In genomic region chr12:130992979-130993538, GRCh38 we compare ENCODE assay signal across 20 cellular contexts. TPM values are rescaled to one million over a fixed set of nuclear protein-coding genes. Genes with fewer than 3 reads are reported as not detected.
"Had no signal": no experiment of that assay in that cellular context is flagged by ENCODE, and none has a peak within 500 bp of the region (broad histone marks: within the 10 kb centered on the region; RNA-seq: fewer than 3 reads in every experiment).

No MANE protein-coding gene starts in this region.

- H3K4me3 ChIP-seq: body of pancreas, prostate gland, thoracic aorta had no signal

- H3K36me3 Mint-ChIP-seq: activated CD8-positive, alpha-beta memory T cell treated with anti-CD3 and anti-CD28 coated beads, Interleukin-2, amount 10 ng/mL, durations not matched to agents 7 days and 5 days; activated naive CD8-positive, alpha-beta T cell treated with anti-CD3 and anti-CD28 coated beads, Interleukin-2, amount 10 ng/mL, durations not matched to agents 7 days and 5 days had no signal

- ATAC-seq: activated CD8-positive, alpha-beta memory T cell treated with anti-CD3 and anti-CD28 coated beads, Interleukin-2, amount 10 ng/mL, durations not matched to agents 7 days and 5 days; body of pancreas; left colon had no signal

- H3K27ac ChIP-seq: body of pancreas, epithelial cell of prostate, prostate gland, thoracic aorta had no signal

- H3K4me1 ChIP-seq: body of pancreas, prostate gland had no signal

- H3K27ac Mint-ChIP-seq: activated CD4-positive, alpha-beta memory T cell treated with anti-CD3 and anti-CD28 coated beads, Interleukin-2, amount 10 ng/mL, durations not matched to agents 7 days and 5 days; activated CD8-positive, alpha-beta memory T cell treated with anti-CD3 and anti-CD28 coated beads, Interleukin-2, amount 10 ng/mL, durations not matched to agents 7 days and 5 days; activated naive CD8-positive, alpha-beta T cell treated with anti-CD3 and anti-CD28 coated beads, Interleukin-2, amount 10 ng/mL, durations not matched to agents 7 days and 5 days; endodermal cell had no signal

- H3K36me3 ChIP-seq: prostate gland, thoracic aorta had no signal

- DNase-seq: activated CD4-positive, alpha-beta memory T cell treated with anti-CD3 and anti-CD28 coated beads, Interleukin-2, amount 10 ng/mL, durations not matched to agents 7 days and 5 days; activated CD4-positive, alpha-beta T cell treated with anti-CD3 and anti-CD28 coated beads for 48 hours; activated CD4-positive, CD25-positive, alpha-beta regulatory T cell; activated CD8-positive, alpha-beta memory T cell treated with anti-CD3 and anti-CD28 coated beads, Interleukin-2, amount 10 ng/mL, durations not matched to agents 7 days and 5 days; activated naive CD4-positive, alpha-beta T cell treated with Interleukin-2 at 50 U/mL for 16 hours; activated naive CD8-positive, alpha-beta T cell treated with anti-CD3 and anti-CD28 coated beads, Interleukin-2, amount 10 ng/mL, durations not matched to agents 7 days and 5 days; endodermal cell; foreskin fibroblast; hypothalamus; islet precursor cell; stimulated activated CD4-positive, alpha-beta T cell treated with anti-CD3 and anti-CD28 coated beads, Interleukin-15, amount 100 ng/mL, for 24 hours; stimulated activated CD4-positive, alpha-beta T cell treated with anti-CD3 and anti-CD28 coated beads, Interleukin-2, amount 100 ng/mL, for 48 hours; T-helper 1 cell; T-helper 9 cell had no signal

- H3K4me1 Mint-ChIP-seq: activated CD4-positive, alpha-beta memory T cell treated with anti-CD3 and anti-CD28 coated beads, Interleukin-2, amount 10 ng/mL, durations not matched to agents 7 days and 5 days; activated CD8-positive, alpha-beta memory T cell treated with anti-CD3 and anti-CD28 coated beads, Interleukin-2, amount 10 ng/mL, durations not matched to agents 7 days and 5 days; endodermal cell had no signal

- H3K9me3 ChIP-seq: body of pancreas, prostate gland, thoracic aorta had no signal

- H3K4me3 Mint-ChIP-seq: activated CD4-positive, alpha-beta memory T cell treated with anti-CD3 and anti-CD28 coated beads, Interleukin-2, amount 10 ng/mL, durations not matched to agents 7 days and 5 days; activated CD8-positive, alpha-beta memory T cell treated with anti-CD3 and anti-CD28 coated beads, Interleukin-2, amount 10 ng/mL, durations not matched to agents 7 days and 5 days; activated naive CD8-positive, alpha-beta T cell treated with anti-CD3 and anti-CD28 coated beads, Interleukin-2, amount 10 ng/mL, durations not matched to agents 7 days and 5 days; endodermal cell had no signal

- H3K27me3 ChIP-seq: body of pancreas had no signal

- FAIRE-seq: small intestine had no signal

- H3K9me3 Mint-ChIP-seq: activated CD4-positive, alpha-beta memory T cell treated with anti-CD3 and anti-CD28 coated beads, Interleukin-2, amount 10 ng/mL, durations not matched to agents 7 days and 5 days; activated naive CD8-positive, alpha-beta T cell treated with anti-CD3 and anti-CD28 coated beads, Interleukin-2, amount 10 ng/mL, durations not matched to agents 7 days and 5 days had no signal

RNA-seq across cellular contexts. Expression of gene ADGRD1, which starts 39.4 kb away (rescaled TPM):
- total RNA-seq: activated naive CD8-positive, alpha-beta T cell treated with anti-CD3 and anti-CD28 coated beads, Interleukin-2, amount 10 ng/mL, durations not matched to agents 7 days and 5 days had no signal
